In genomic region chr4:174928174-174928573, GRCh38 we compare ENCODE assay signal across 14 cellular contexts.
DNase-seq lines count a peak whose midpoint lies in the region; ATAC-seq and TF ChIP-seq lines count a peak whose summit lies in the region.
"Had no signal": no experiment of that assay in that cellular context is flagged by ENCODE, and none has a peak within 500 bp of the region (broad histone marks: within the 10 kb centered on the region; RNA-seq: fewer than 3 reads in every experiment).

No MANE protein-coding gene starts in this region.

- no peaks in the 10 kb centered on the region for H3K79me2 ChIP-seq in OCI-LY3 (ENCODE audit: low read length)

- no peaks in the 10 kb centered on the region for H3K9me3 ChIP-seq in OCI-LY3 (ENCODE audit: insufficient read depth, low read length)
- H3K9me3 ChIP-seq: body of pancreas, SK-N-SH had no signal

- peak overlapping the region; percentile 95 for H3K9ac ChIP-seq in OCI-LY3 (ENCODE audit: low read length)
- H3K9ac ChIP-seq: SK-N-SH had no signal

- POLR2A ChIA-PET in RWPE1 (lab: Yijun Ruan, JAX; ENCODE audit: low non-redundant PET): no interaction called here

- TF ChIP-seq POLR2A in GM18505 (IDR thresholded peaks at IDR 0.05; ENCODE audit: borderline replicate concordance, extremely low read depth, insufficient read depth, insufficient read length): no peak

- H3K36me3 ChIP-seq in GM06990 (ENCODE audit: control insufficient read depth, insufficient read depth, low read length) (no peaks in the 10 kb centered on the region), OCI-LY3 (replicated peaks; ENCODE audit: low read depth, low read length) (peaks cover 16% of the 10 kb centered on the region)

- CTCF ChIA-PET in RWPE1 (lab: Yijun Ruan, JAX): no interaction called here

- peaks cover 93% of the 10 kb centered on the region for H3K4me1 ChIP-seq in OCI-LY3 (ENCODE audit: low read length)
- H3K4me1 ChIP-seq: body of pancreas had no signal

- H2AFZ ChIP-seq in OCI-LY3 (ENCODE audit: low read depth, low read length): 0 out of 2 replicates have a peak overlapping the region, but pooled peaks have one; percentile 12

- peak overlapping the region; percentile 83 for H3K4me2 ChIP-seq in OCI-LY3 (ENCODE audit: low read length)
- H3K4me2 ChIP-seq: SK-N-SH had no signal

- TF ChIP-seq CTCF in GM06990 (IDR thresholded peaks at IDR 0.05; ENCODE audit: insufficient read depth, low read length, poor library complexity, severe bottlenecking): no peak
- no peak for TF ChIP-seq CTCF in OCI-LY3 (IDR thresholded peaks at IDR 0.05; ENCODE audit: low read depth, low read length)
- TF ChIP-seq CTCF in RWPE1 (conservative IDR thresholded peaks at IDR 0.05; ENCODE audit: low read depth): no peak

- H3K27me3 ChIP-seq in GM06990 (replicated peaks; ENCODE audit: control insufficient read depth, insufficient read depth, low read length) (no peaks in the 10 kb centered on the region), OCI-LY3 (ENCODE audit: low read depth, low read length) (no peaks in the 10 kb centered on the region)
- H3K27me3 ChIP-seq: body of pancreas had no signal

- H3K4me3 ChIP-seq in GM06990 (replicated peaks; ENCODE audit: low read depth, low read length) (no peak overlapping the region), OCI-LY3 (ENCODE audit: low read length) (peak overlapping the region; percentile 66)
- H3K4me3 ChIP-seq: body of pancreas had no signal

- no peaks in the 10 kb centered on the region for H4K20me1 ChIP-seq in OCI-LY3 (ENCODE audit: insufficient read depth, low read length)

- ATAC-seq in GM19463 (IDR thresholded peaks at IDR 0.05; ENCODE audit: unreplicated experiment) (peak; percentile 72), HG03025 (IDR thresholded peaks at IDR 0.05; ENCODE audit: low FRiP score, unreplicated experiment) (peak; percentile 63), HG03342 (IDR thresholded peaks at IDR 0.05; ENCODE audit: unreplicated experiment) (no peak), GM18505 (IDR thresholded peaks at IDR 0.05; ENCODE audit: unreplicated experiment) (no peak)
- ATAC-seq: body of pancreas had no signal

- DNase-seq in GM06990 (ENCODE audit: extremely low read depth, insufficient read length) (peak; percentile 5), RWPE1 (ENCODE audit: low spot score) (no peak)
- no peak for DNase-seq in activated CD8-positive, alpha-beta memory T cell treated with anti-CD3 and anti-CD28 coated beads, Interleukin-2, amount 50 U/mL, for 48 hours
- DNase-seq: body of pancreas; effector CD4-positive, alpha-beta T cell; foreskin melanocyte; HCEC 1CT; SK-N-SH; stimulated activated CD4-positive, alpha-beta T cell treated with anti-CD3 and anti-CD28 coated beads, Interleukin-1b, Interleukin-23, amount 100 ng/mL, for 48 hours had no signal

- H3K27ac ChIP-seq in OCI-LY3 (ENCODE audit: low read length): peak overlapping the region; percentile 95
- no peak overlapping the region for H3K27ac ChIP-seq in RWPE1
- H3K27ac ChIP-seq: body of pancreas had no signal

Comparison
In these comparisons a context has a peak if more than half of its experiments do, and no peak if none do; other contexts are left out.
1. ATAC-seq: peak in GM19463 (single experiment) and HG03025 (single experiment); none in HG03342 (single experiment) and GM18505 (single experiment).